Comparison of ENCODE assay signal across 1 cellular context in the genomic region with DNA sequence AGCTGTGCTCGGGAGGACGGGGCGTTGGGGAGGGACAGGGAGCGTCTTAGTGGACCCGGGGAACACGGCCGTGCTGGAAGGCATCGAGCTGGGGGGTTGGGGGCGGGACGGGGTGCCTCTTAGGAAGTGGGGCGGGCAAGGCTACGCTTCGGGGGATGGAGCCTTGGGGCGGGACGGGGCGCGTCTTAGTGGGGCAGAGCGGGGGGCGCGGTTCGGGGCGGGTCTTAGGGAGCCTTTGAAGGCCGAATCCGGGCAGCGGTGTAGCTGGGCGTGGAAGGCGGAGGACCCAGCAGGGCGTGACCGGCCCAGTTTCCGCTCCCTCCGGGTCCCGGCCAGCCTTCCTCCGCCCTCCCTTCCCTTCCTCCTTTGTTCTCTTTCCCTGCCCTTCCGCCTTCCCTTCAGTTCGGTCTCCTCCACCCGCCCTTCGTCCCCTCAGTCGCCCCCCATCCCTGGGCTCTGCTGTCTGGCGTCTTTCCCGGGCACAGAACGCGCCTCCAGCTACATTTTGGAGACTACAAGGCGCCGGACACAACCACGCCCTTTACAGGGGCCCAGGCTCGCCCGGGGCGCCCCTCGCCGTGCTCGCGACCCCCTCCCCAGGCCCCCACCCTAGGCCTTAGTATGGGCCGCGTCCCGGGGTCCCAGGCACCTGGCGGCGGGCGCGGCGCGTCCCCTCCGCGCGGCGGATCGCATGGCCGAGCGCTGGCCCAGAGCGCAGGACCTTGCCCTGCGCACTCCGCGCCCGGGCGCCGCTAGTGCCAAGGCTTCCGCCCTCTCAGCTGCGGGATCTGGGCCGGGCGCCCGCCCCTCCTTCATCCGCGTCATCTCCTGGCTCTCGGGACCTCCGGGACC.
A peak's percentile ranks its signal among the peaks of the same experiment; 100 is the strongest.
TF ChIP-seq lines count a peak whose summit lies in the region.

A gene with protein sequence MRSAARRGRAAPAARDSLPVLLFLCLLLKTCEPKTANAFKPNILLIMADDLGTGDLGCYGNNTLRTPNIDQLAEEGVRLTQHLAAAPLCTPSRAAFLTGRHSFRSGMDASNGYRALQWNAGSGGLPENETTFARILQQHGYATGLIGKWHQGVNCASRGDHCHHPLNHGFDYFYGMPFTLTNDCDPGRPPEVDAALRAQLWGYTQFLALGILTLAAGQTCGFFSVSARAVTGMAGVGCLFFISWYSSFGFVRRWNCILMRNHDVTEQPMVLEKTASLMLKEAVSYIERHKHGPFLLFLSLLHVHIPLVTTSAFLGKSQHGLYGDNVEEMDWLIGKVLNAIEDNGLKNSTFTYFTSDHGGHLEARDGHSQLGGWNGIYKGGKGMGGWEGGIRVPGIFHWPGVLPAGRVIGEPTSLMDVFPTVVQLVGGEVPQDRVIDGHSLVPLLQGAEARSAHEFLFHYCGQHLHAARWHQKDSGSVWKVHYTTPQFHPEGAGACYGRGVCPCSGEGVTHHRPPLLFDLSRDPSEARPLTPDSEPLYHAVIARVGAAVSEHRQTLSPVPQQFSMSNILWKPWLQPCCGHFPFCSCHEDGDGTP (minus strand): TSS at position 757 of the 852 bp plus-strand sequence. CDS start 64 bp downstream, at position 693.

TF ChIP-seq in GM12878, 131 proteins besides CTCF, POLR2A, EP300 and RAD21 (continued from another document):
- no peak for TF ChIP-seq TARDBP (IDR thresholded peaks at IDR 0.05; ENCODE audit: borderline replicate concordance)
- no peak for TF ChIP-seq FOS (IDR thresholded peaks at IDR 0.05; ENCODE audit: borderline replicate concordance, extremely low read depth, insufficient read length)
- TF ChIP-seq ZSCAN29 (IDR thresholded peaks at IDR 0.05): no peak
- TF ChIP-seq NFXL1 (IDR thresholded peaks at IDR 0.05; ENCODE audit: borderline replicate concordance): no peak
- no peak for TF ChIP-seq YBX1 (IDR thresholded peaks at IDR 0.05)
- TF ChIP-seq, protein P1, sequence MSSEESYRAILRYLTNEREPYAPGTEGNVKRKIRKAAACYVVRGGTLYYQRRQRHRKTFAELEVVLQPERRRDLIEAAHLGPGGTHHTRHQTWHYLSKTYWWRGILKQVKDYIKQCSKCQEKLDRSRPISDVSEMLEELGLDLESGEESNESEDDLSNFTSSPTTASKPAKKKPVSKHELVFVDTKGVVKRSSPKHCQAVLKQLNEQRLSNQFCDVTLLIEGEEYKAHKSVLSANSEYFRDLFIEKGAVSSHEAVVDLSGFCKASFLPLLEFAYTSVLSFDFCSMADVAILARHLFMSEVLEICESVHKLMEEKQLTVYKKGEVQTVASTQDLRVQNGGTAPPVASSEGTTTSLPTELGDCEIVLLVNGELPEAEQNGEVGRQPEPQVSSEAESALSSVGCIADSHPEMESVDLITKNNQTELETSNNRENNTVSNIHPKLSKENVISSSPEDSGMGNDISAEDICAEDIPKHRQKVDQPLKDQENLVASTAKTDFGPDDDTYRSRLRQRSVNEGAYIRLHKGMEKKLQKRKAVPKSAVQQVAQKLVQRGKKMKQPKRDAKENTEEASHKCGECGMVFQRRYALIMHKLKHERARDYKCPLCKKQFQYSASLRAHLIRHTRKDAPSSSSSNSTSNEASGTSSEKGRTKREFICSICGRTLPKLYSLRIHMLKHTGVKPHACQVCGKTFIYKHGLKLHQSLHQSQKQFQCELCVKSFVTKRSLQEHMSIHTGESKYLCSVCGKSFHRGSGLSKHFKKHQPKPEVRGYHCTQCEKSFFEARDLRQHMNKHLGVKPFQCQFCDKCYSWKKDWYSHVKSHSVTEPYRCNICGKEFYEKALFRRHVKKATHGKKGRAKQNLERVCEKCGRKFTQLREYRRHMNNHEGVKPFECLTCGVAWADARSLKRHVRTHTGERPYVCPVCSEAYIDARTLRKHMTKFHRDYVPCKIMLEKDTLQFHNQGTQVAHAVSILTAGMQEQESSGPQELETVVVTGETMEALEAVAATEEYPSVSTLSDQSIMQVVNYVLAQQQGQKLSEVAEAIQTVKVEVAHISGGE (CRISPR knock-in tag; IDR thresholded peaks at IDR 0.05): no peak
- TF ChIP-seq, protein P2, sequence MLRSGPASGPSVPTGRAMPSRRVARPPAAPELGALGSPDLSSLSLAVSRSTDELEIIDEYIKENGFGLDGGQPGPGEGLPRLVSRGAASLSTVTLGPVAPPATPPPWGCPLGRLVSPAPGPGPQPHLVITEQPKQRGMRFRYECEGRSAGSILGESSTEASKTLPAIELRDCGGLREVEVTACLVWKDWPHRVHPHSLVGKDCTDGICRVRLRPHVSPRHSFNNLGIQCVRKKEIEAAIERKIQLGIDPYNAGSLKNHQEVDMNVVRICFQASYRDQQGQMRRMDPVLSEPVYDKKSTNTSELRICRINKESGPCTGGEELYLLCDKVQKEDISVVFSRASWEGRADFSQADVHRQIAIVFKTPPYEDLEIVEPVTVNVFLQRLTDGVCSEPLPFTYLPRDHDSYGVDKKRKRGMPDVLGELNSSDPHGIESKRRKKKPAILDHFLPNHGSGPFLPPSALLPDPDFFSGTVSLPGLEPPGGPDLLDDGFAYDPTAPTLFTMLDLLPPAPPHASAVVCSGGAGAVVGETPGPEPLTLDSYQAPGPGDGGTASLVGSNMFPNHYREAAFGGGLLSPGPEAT (IDR thresholded peaks at IDR 0.05; ENCODE audit: low read depth): no peak
- TF ChIP-seq, protein P3, sequence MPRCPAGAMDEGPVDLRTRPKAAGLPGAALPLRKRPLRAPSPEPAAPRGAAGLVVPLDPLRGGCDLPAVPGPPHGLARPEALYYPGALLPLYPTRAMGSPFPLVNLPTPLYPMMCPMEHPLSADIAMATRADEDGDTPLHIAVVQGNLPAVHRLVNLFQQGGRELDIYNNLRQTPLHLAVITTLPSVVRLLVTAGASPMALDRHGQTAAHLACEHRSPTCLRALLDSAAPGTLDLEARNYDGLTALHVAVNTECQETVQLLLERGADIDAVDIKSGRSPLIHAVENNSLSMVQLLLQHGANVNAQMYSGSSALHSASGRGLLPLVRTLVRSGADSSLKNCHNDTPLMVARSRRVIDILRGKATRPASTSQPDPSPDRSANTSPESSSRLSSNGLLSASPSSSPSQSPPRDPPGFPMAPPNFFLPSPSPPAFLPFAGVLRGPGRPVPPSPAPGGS (IDR thresholded peaks at IDR 0.05; ENCODE audit: borderline replicate concordance, insufficient read depth, low read depth, low read length, poor library complexity, severe bottlenecking): no peak
- TF ChIP-seq PAX5 (IDR thresholded peaks at IDR 0.05; ENCODE audit: borderline replicate concordance, low read depth, low read length): peak; percentile 91; the same call in 1 of the 2 replicates
- TF ChIP-seq, protein P4, sequence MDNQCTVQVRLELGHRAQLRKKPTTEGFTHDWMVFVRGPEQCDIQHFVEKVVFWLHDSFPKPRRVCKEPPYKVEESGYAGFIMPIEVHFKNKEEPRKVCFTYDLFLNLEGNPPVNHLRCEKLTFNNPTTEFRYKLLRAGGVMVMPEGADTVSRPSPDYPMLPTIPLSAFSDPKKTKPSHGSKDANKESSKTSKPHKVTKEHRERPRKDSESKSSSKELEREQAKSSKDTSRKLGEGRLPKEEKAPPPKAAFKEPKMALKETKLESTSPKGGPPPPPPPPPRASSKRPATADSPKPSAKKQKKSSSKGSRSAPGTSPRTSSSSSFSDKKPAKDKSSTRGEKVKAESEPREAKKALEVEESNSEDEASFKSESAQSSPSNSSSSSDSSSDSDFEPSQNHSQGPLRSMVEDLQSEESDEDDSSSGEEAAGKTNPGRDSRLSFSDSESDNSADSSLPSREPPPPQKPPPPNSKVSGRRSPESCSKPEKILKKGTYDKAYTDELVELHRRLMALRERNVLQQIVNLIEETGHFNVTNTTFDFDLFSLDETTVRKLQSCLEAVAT (IDR thresholded peaks at IDR 0.05): no peak
- TF ChIP-seq JUNB (IDR thresholded peaks at IDR 0.05): no peak
TF ChIP-seq in GM12878: peak in this region for 2.
